ENCODE assay signal across 6 cellular contexts in genomic region chr2:145494441-145494840, GRCh38.
"Had no signal": no experiment of that assay in that cellular context is flagged by ENCODE, and none has a peak within 500 bp of the region (broad histone marks: within the 10 kb centered on the region; RNA-seq: fewer than 3 reads in every experiment).

No MANE protein-coding gene starts in this region.

- H3K4me2 ChIP-seq: KMS-11 had no signal

- H3K9ac ChIP-seq: KMS-11 had no signal

- FAIRE-seq: HTR-8/SVneo had no signal

- DNase-seq: Karpas-422, KBM-7, KG1 had no signal

- H3K27ac ChIP-seq: HL-60, KMS-11 had no signal
